1 cellular context compared by ENCODE assay signal in genomic region chr4:112411781-112412281, GRCh38.
TF ChIP-seq lines count a peak whose summit lies in the region.

No MANE protein-coding gene starts in this region.

TF ChIP-seq in WTC11, 78 proteins besides CTCF, POLR2A, EP300 and RAD21 (continued from another document):
- TF ChIP-seq NR2C2 (CRISPR knock-in tag; IDR thresholded peaks at IDR 0.05) (no peak), NR1H2 (CRISPR knock-in tag; IDR thresholded peaks at IDR 0.05) (no peak)
- TF ChIP-seq, protein P1, sequence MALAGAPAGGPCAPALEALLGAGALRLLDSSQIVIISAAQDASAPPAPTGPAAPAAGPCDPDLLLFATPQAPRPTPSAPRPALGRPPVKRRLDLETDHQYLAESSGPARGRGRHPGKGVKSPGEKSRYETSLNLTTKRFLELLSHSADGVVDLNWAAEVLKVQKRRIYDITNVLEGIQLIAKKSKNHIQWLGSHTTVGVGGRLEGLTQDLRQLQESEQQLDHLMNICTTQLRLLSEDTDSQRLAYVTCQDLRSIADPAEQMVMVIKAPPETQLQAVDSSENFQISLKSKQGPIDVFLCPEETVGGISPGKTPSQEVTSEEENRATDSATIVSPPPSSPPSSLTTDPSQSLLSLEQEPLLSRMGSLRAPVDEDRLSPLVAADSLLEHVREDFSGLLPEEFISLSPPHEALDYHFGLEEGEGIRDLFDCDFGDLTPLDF (CRISPR knock-in tag; IDR thresholded peaks at IDR 0.05) = no peak
